ENCODE assay signal across 10 cellular contexts in genomic region chr3:57582470-57583168, GRCh38. TPM values are rescaled to one million over a fixed set of nuclear protein-coding genes. Genes with fewer than 3 reads are reported as not detected.
DNase-seq lines count a peak whose midpoint lies in the region; ATAC-seq, FAIRE-seq and TF ChIP-seq lines count a peak whose summit lies in the region.
"Had no signal": no experiment of that assay in that cellular context is flagged by ENCODE, and none has a peak within 500 bp of the region (broad histone marks: within the 10 kb centered on the region; RNA-seq: fewer than 3 reads in every experiment).

No MANE protein-coding gene starts in this region.

- no peak for TF ChIP-seq POLR2A in ovary (IDR thresholded peaks at IDR 0.05)

- no peaks in the 10 kb centered on the region for H3K27me3 ChIP-seq in ovary
- H3K27me3 ChIP-seq: heart left ventricle had no signal

- H3K4me3 ChIP-seq in astrocyte of the cerebellum (ENCODE audit: low read depth, low read length) (no peak overlapping the region), mucosa of descending colon (no peak overlapping the region), ovary (no peak overlapping the region)
- H3K4me3 ChIP-seq: heart left ventricle, SK-N-MC had no signal

- ATAC-seq in mucosa of descending colon = peak; percentile 83

- DNase-seq in EH (ENCODE audit: low read depth) (peak; percentile 24), HTR-8/SVneo (ENCODE audit: insufficient read length, low spot score) (peak; percentile 12), astrocyte of the cerebellum (ENCODE audit: low read depth) (no peak), mucosa of descending colon (no peak), NCI-H1694 (lab: John Stamatoyannopoulos, UW) (no peak), ovary (no peak)
- no peak for DNase-seq in NK-92 treated with Interleukin-12 subunit alpha and Interleukin-12 subunit beta, amount 100 ng/mL, for 24 hours (lab: John Stamatoyannopoulos, UW)
- DNase-seq: activated naive CD4-positive, alpha-beta T cell treated with anti-CD3 and anti-CD28 coated beads, Interleukin-2, amount 10 ng/mL, durations not matched to agents 7 days and 5 days; heart left ventricle had no signal

- H3K27ac ChIP-seq in ovary = no peak overlapping the region
- H3K27ac ChIP-seq: heart left ventricle, SK-N-MC had no signal

- peaks cover 36% of the 10 kb centered on the region for H3K4me1 ChIP-seq in mucosa of descending colon (ENCODE audit: low read depth)
- no peaks in the 10 kb centered on the region for H3K4me1 ChIP-seq in ovary (ENCODE audit: insufficient read depth)

- H3K36me3 ChIP-seq in mucosa of descending colon (ENCODE audit: low read depth) (no peaks in the 10 kb centered on the region), ovary (no peaks in the 10 kb centered on the region)

- 89 to 94% (median 92%) methylated on average over 7 of the region's 7 CpGs for WGBS in ovary, 3 donors

- peak; percentile 22 for TF ChIP-seq CTCF in astrocyte of the cerebellum (IDR thresholded peaks at IDR 0.05; ENCODE audit: low read depth, low read length, missing control alignments)
- TF ChIP-seq CTCF in mucosa of descending colon (IDR thresholded peaks at IDR 0.05) = no peak
- no peak for TF ChIP-seq CTCF in ovary (IDR thresholded peaks at IDR 0.05)

- intact Hi-C loops in mucosa of descending colon (cut with DNase I, micrococcal nuclease) = no loop called here
- intact Hi-C loops in ovary (cut with DNase I) = no loop called here

- in situ Hi-C loops in astrocyte of the cerebellum (cut with HindIII; ENCODE audit: low sequenced_read_pairs) = no loop called here

- FAIRE-seq in HTR-8/SVneo (lab: Jason Lieb, UNC) = no peak

- no peak for TF ChIP-seq EP300 in ovary (IDR thresholded peaks at IDR 0.05)

- no peaks in the 10 kb centered on the region for H3K9me3 ChIP-seq in mucosa of descending colon
- H3K9me3 ChIP-seq in ovary = no peaks in the 10 kb centered on the region
- H3K9me3 ChIP-seq: heart left ventricle had no signal

RNA-seq across cellular contexts. Expression of gene ARF4, which starts 14.5 kb away (rescaled TPM):
- total RNA-seq in mucosa of descending colon = 100 to 1,000 TPM; 114 to 164 (median 115) TPM
- total RNA-seq in ovary = 100 to 1,000 TPM in 6 of 7 donors, 10 to 100 TPM in 1; 84.5 to 149 (median 131) TPM
- polyA plus RNA-seq in ovary = 100 to 1,000 TPM; 119 to 295 TPM

RNA-seq across cellular contexts. Expression of gene PDE12, which starts 26.5 kb away (rescaled TPM):
- total RNA-seq in mucosa of descending colon (10 to 100 TPM; 18.2 to 19.9 (median 19.5) TPM), ovary (10 to 100 TPM in 6 of 7 donors, 1 to 10 TPM in 1; 8.7 to 24.2 (median 17.8) TPM)
- polyA plus RNA-seq in ovary = 1 to 10 TPM; 4.6 to 7.3 TPM

RNA-seq across cellular contexts. Expression of gene DNAH12, which starts 38.5 kb away (rescaled TPM):
- total RNA-seq in mucosa of descending colon (under 1 TPM; 0.07 to 0.26 (median 0.16) TPM), ovary (10 to 100 TPM in 1 of 7 donors, 1 to 10 TPM in 2, under 1 TPM in 4; 0.20 to 20.1 (median 0.95) TPM)
- under 1 TPM; 0.28 to 0.29 TPM for polyA plus RNA-seq in ovary

Comparison
In these comparisons a context has a peak if more than half of its experiments do, and no peak if none do; other contexts are left out.
1. DNase-seq: peak in EH (single experiment) and HTR-8/SVneo (single experiment); none in astrocyte of the cerebellum (single experiment), mucosa of descending colon (0 of 3), NK-92 treated with Interleukin-12 subunit alpha and Interleukin-12 subunit beta, amount 100 ng/mL, for 24 hours (single experiment), NCI-H1694 (single experiment) and ovary (0 of 5).